Comparison of ENCODE assay signal across 8 cellular contexts in genomic region chr12:53213348-53213747, GRCh38. TPM values are rescaled to one million over a fixed set of nuclear protein-coding genes. Genes with fewer than 3 reads are reported as not detected.
A peak's percentile ranks its signal among the peaks of the same experiment; 100 is the strongest.
DNase-seq lines count a peak whose midpoint lies in the region; ATAC-seq and TF ChIP-seq lines count a peak whose summit lies in the region.

No MANE protein-coding gene starts in this region.

- peaks cover 12% of the 10 kb centered on the region for H3K4me1 ChIP-seq in testis

- no peaks in the 10 kb centered on the region for H3K9me3 Mint-ChIP-seq in activated T-helper 1 cell treated with anti-CD3 and anti-CD28 coated beads, Interleukin-12 subunit alpha, Interleukin-12 subunit beta, Interleukin-2, Interleukin-4 antibody, amounts not matched to agents 30 ng/mL and 10 ng/mL and 1 ng/mL, durations not matched to agents 14 hours and 24 hours and 36 hours

- no peak for TF ChIP-seq POLR2A in testis (IDR thresholded peaks at IDR 0.05)

- H3K4me1 Mint-ChIP-seq in activated T-helper 1 cell treated with anti-CD3 and anti-CD28 coated beads, Interleukin-12 subunit alpha, Interleukin-12 subunit beta, Interleukin-2, Interleukin-4 antibody, amounts not matched to agents 30 ng/mL and 10 ng/mL and 1 ng/mL, durations not matched to agents 14 hours and 24 hours and 36 hours (ENCODE audit: low read depth) = peaks cover 78% of the 10 kb centered on the region

- peaks cover 42% of the 10 kb centered on the region for H3K36me3 Mint-ChIP-seq in activated T-helper 1 cell treated with anti-CD3 and anti-CD28 coated beads, Interleukin-12 subunit alpha, Interleukin-12 subunit beta, Interleukin-2, Interleukin-4 antibody, amounts not matched to agents 30 ng/mL and 10 ng/mL and 1 ng/mL, durations not matched to agents 14 hours and 24 hours and 36 hours (ENCODE audit: low read depth)

- intact Hi-C loops in activated T-helper 1 cell treated with anti-CD3 and anti-CD28 coated beads, Interleukin-12 subunit alpha, Interleukin-12 subunit beta, Interleukin-2, Interleukin-4 antibody, amounts not matched to agents 30 ng/mL and 10 ng/mL and 1 ng/mL, durations not matched to agents 14 hours and 24 hours and 36 hours (cut with micrococcal nuclease) = loop anchor here (1.0 kb wide), 5 partner anchors 38 to 132 kb away; partner anchors contain the start of genes AAAS and ESPL1
- intact Hi-C loops in testis (cut with DNase I; ENCODE audit: low total_unique reads) = loop anchor here (10.0 kb wide), 1 partner anchor 61 kb away; no protein-coding TSS in a partner anchor

- no peaks in the 10 kb centered on the region for H3K9me3 ChIP-seq in testis

- H3K36me3 ChIP-seq in GM06990 (ENCODE audit: control insufficient read depth, insufficient read depth, low read length) (peaks cover 10% of the 10 kb centered on the region), testis (ENCODE audit: low read depth, missing control alignments) (no peaks in the 10 kb centered on the region)

- DNase-seq in GM06990 (ENCODE audit: extremely low read depth, insufficient read length) = peak; percentile 67
- DNase-seq in LHCN-M2 (ENCODE audit: low read depth) = peak; percentile 64
- DNase-seq in RKO (ENCODE audit: low spot score) = peak; percentile 77
- DNase-seq in activated T-helper 1 cell treated with anti-CD3 and anti-CD28 coated beads, Interleukin-12 subunit alpha, Interleukin-12 subunit beta, Interleukin-2, Interleukin-4 antibody, amounts not matched to agents 30 ng/mL and 10 ng/mL and 1 ng/mL, durations not matched to agents 14 hours and 24 hours and 36 hours (ENCODE audit: low spot score) = peak; percentile 75
- peak; percentile 81 for DNase-seq in fibroblast of pulmonary artery (ENCODE audit: low read depth)
- peak; percentile 57 for DNase-seq in occipital lobe (lab: John Stamatoyannopoulos, UW)
- DNase-seq in testis = peak; percentile 89

- H3K27ac Mint-ChIP-seq in activated T-helper 1 cell treated with anti-CD3 and anti-CD28 coated beads, Interleukin-12 subunit alpha, Interleukin-12 subunit beta, Interleukin-2, Interleukin-4 antibody, amounts not matched to agents 30 ng/mL and 10 ng/mL and 1 ng/mL, durations not matched to agents 14 hours and 24 hours and 36 hours = peak overlapping the region; percentile 11

- H3K4me3 ChIP-seq in GM06990 (replicated peaks; ENCODE audit: low read depth, low read length) (no peak overlapping the region), fibroblast of pulmonary artery (replicated peaks; ENCODE audit: low read depth, low read length) (no peak overlapping the region), testis (no peak overlapping the region)

- H3K27me3 Mint-ChIP-seq in activated T-helper 1 cell treated with anti-CD3 and anti-CD28 coated beads, Interleukin-12 subunit alpha, Interleukin-12 subunit beta, Interleukin-2, Interleukin-4 antibody, amounts not matched to agents 30 ng/mL and 10 ng/mL and 1 ng/mL, durations not matched to agents 14 hours and 24 hours and 36 hours (ENCODE audit: insufficient read depth) = no peaks in the 10 kb centered on the region

- 27 to 31% methylated on average over 12 to 14 of the region's 14 CpGs for WGBS in testis, 2 donors

- no peak overlapping the region for H3K4me3 Mint-ChIP-seq in activated T-helper 1 cell treated with anti-CD3 and anti-CD28 coated beads, Interleukin-12 subunit alpha, Interleukin-12 subunit beta, Interleukin-2, Interleukin-4 antibody, amounts not matched to agents 30 ng/mL and 10 ng/mL and 1 ng/mL, durations not matched to agents 14 hours and 24 hours and 36 hours

- no peak for ATAC-seq in GM21360 (IDR thresholded peaks at IDR 0.05; ENCODE audit: unreplicated experiment)

- no peak overlapping the region for H3K27ac ChIP-seq in testis

- TF ChIP-seq CTCF in GM06990 (IDR thresholded peaks at IDR 0.05; ENCODE audit: insufficient read depth, low read length, poor library complexity, severe bottlenecking) (peak; percentile 97), fibroblast of pulmonary artery (IDR thresholded peaks at IDR 0.05; ENCODE audit: low read length, missing control alignments) (peak; percentile 88), testis (IDR thresholded peaks at IDR 0.05) (peak; percentile 81 to 90 (median 84))

- no peaks in the 10 kb centered on the region for H3K27me3 ChIP-seq in GM06990 (replicated peaks; ENCODE audit: control insufficient read depth, insufficient read depth, low read length)
- H3K27me3 ChIP-seq in testis = no peaks in the 10 kb centered on the region

RNA-seq across cellular contexts. Expression of gene ITGB7, which starts 6.3 kb away (rescaled TPM):
- total RNA-seq in LHCN-M2 (2014; rRNA removed) (not detected in 2 replicates), occipital lobe (not detected), testis (1 to 10 TPM in 1 of 2 donors, under 1 TPM in 1; 0.24 to 1.2 TPM)
- 0.04 TPM for polyA plus RNA-seq in LHCN-M2 (2012)
- 258 and 266 TPM in 2 replicates for total RNA-seq in activated T-helper 1 cell treated with anti-CD3 and anti-CD28 coated beads, Interleukin-12 subunit alpha, Interleukin-12 subunit beta, Interleukin-2, Interleukin-4 antibody, amounts not matched to agents 30 ng/mL and 10 ng/mL and 1 ng/mL, durations not matched to agents 14 hours and 24 hours and 36 hours
- polyA plus RNA-seq in testis (ENCODE audit: insufficient read depth, low read depth, low replicate concordance) = 3.7 TPM

RNA-seq across cellular contexts. Expression of gene RARG, which starts 18.7 kb away (rescaled TPM):
- 16.9 and 17.1 TPM in 2 replicates for total RNA-seq in LHCN-M2 (2014; rRNA removed)
- polyA plus RNA-seq in LHCN-M2 (2012) = 18.2 TPM
- 58.6 and 61.6 TPM in 2 replicates for total RNA-seq in activated T-helper 1 cell treated with anti-CD3 and anti-CD28 coated beads, Interleukin-12 subunit alpha, Interleukin-12 subunit beta, Interleukin-2, Interleukin-4 antibody, amounts not matched to agents 30 ng/mL and 10 ng/mL and 1 ng/mL, durations not matched to agents 14 hours and 24 hours and 36 hours
- total RNA-seq in occipital lobe = 7.6 TPM
- 10 to 100 TPM; 12.1 to 12.5 TPM for total RNA-seq in testis
- polyA plus RNA-seq in testis (ENCODE audit: insufficient read depth, low read depth, low replicate concordance) = 13.6 TPM

RNA-seq across cellular contexts. Expression of gene CSAD, which starts 32.6 kb away (rescaled TPM):
- 5.2 and 6.1 TPM in 2 replicates for total RNA-seq in LHCN-M2 (2014; rRNA removed)
- polyA plus RNA-seq in LHCN-M2 (2012) = 3.5 TPM
- total RNA-seq in activated T-helper 1 cell treated with anti-CD3 and anti-CD28 coated beads, Interleukin-12 subunit alpha, Interleukin-12 subunit beta, Interleukin-2, Interleukin-4 antibody, amounts not matched to agents 30 ng/mL and 10 ng/mL and 1 ng/mL, durations not matched to agents 14 hours and 24 hours and 36 hours = 21.7 and 22.6 TPM in 2 replicates
- 26.0 TPM for total RNA-seq in occipital lobe
- 10 to 100 TPM; 73.9 to 93.7 TPM for total RNA-seq in testis
- 34.9 TPM for polyA plus RNA-seq in testis (ENCODE audit: insufficient read depth, low read depth, low replicate concordance)

RNA-seq across cellular contexts. Expression of gene ZNF740, which starts 32.8 kb away (rescaled TPM):
- total RNA-seq in LHCN-M2 (2014; rRNA removed) = 7.4 and 10.5 TPM in 2 replicates
- 5.0 TPM for polyA plus RNA-seq in LHCN-M2 (2012)
- total RNA-seq in activated T-helper 1 cell treated with anti-CD3 and anti-CD28 coated beads, Interleukin-12 subunit alpha, Interleukin-12 subunit beta, Interleukin-2, Interleukin-4 antibody, amounts not matched to agents 30 ng/mL and 10 ng/mL and 1 ng/mL, durations not matched to agents 14 hours and 24 hours and 36 hours = 48.1 and 52.8 TPM in 2 replicates
- total RNA-seq in occipital lobe = 19.7 TPM
- 10 to 100 TPM; 19.8 to 27.2 TPM for total RNA-seq in testis
- polyA plus RNA-seq in testis (ENCODE audit: insufficient read depth, low read depth, low replicate concordance) = 15.6 TPM

RNA-seq across cellular contexts. Expression of gene ESPL1, which starts 54.8 kb away (rescaled TPM):
- total RNA-seq in LHCN-M2 (2014; rRNA removed) = 14.8 and 18.2 TPM in 2 replicates
- 4.9 TPM for polyA plus RNA-seq in LHCN-M2 (2012)
- 61.2 and 68.4 TPM in 2 replicates for total RNA-seq in activated T-helper 1 cell treated with anti-CD3 and anti-CD28 coated beads, Interleukin-12 subunit alpha, Interleukin-12 subunit beta, Interleukin-2, Interleukin-4 antibody, amounts not matched to agents 30 ng/mL and 10 ng/mL and 1 ng/mL, durations not matched to agents 14 hours and 24 hours and 36 hours
- total RNA-seq in occipital lobe = 1.7 TPM
- total RNA-seq in testis = 10 to 100 TPM; 16.5 to 24.5 TPM
- polyA plus RNA-seq in testis (ENCODE audit: insufficient read depth, low read depth, low replicate concordance) = 30.5 TPM

Comparison
In these comparisons a context has a peak if more than half of its experiments do, and no peak if none do; other contexts are left out.
1. RNA of gene ITGB7, which starts 6.3 kb away (total RNA-seq): 258 to 266 TPM in activated T-helper 1 cell treated with anti-CD3 and anti-CD28 coated beads, Interleukin-12 subunit alpha, Interleukin-12 subunit beta, Interleukin-2, Interleukin-4 antibody, amounts not matched to agents 30 ng/mL and 10 ng/mL and 1 ng/mL, durations not matched to agents 14 hours and 24 hours and 36 hours; 0.24 to 1.2 TPM in testis, not detected in LHCN-M2 and not detected in occipital lobe (single experiment); every median in the first group is over 100 times any median in the second.
2. Peak in every context shown above with its lines, with median percentiles within 50 percentile points of each other: DNase-seq and CTCF ChIP-seq.